ENCODE assay signal across 15 cellular contexts in genomic region chr12:1810201-1810930, GRCh38. TPM values are rescaled to one million over a fixed set of nuclear protein-coding genes. Genes with fewer than 3 reads are reported as not detected.
DNase-seq lines count a peak whose midpoint lies in the region; ATAC-seq and TF ChIP-seq lines count a peak whose summit lies in the region.
"Had no signal": no experiment of that assay in that cellular context is flagged by ENCODE, and none has a peak within 500 bp of the region (broad histone marks: within the 10 kb centered on the region; RNA-seq: fewer than 3 reads in every experiment).

No MANE protein-coding gene starts in this region.

- H3K4me3 ChIP-seq in GM23338 = no peak overlapping the region

- no peaks in the 10 kb centered on the region for H3K36me3 ChIP-seq in GM23338 (ENCODE audit: insufficient read depth)

- H3F3A ChIP-seq in GM23338 (replicated peaks; ENCODE audit: low read depth) = no peaks in the 10 kb centered on the region

- no peak overlapping the region for H3K27ac ChIP-seq in GM23338 (ENCODE audit: low read depth)
- H3K27ac ChIP-seq: RWPE1 had no signal

- no peaks in the 10 kb centered on the region for H3K9me2 ChIP-seq in GM23338 (ENCODE audit: insufficient read depth)

- peak overlapping the region; percentile 13 for H3K4me3 Mint-ChIP-seq in dendritic cell treated with granulocyte-macrophage colony-stimulating factor and Interleukin-4, amounts not matched to agents 40 ng/mL and 50 ng/mL, for 4 days
- H3K4me3 Mint-ChIP-seq in stimulated activated effector memory CD8-positive, alpha-beta T cell treated with anti-CD3 and anti-CD28 coated beads, Interleukin-12 subunit alpha, Interleukin-12 subunit beta, amount 100 ng/mL, for 72 hours = peak overlapping the region; percentile 76
- no peak overlapping the region for H3K4me3 Mint-ChIP-seq in GM23338
- H3K4me3 Mint-ChIP-seq: activated B cell treated with CpG ODN at 0.5 μM for 24 hours had no signal

- no peaks in the 10 kb centered on the region for H4K20me1 ChIP-seq in GM23338 (replicated peaks; ENCODE audit: insufficient read depth)

- intact Hi-C loops in Right ventricle myocardium superior (cut with DNase I) (no loop called here), Right ventricle myocardium inferior (cut with DNase I) (no loop called here)
- intact Hi-C loops in dendritic cell treated with granulocyte-macrophage colony-stimulating factor and Interleukin-4, amounts not matched to agents 40 ng/mL and 50 ng/mL, for 4 days (cut with micrococcal nuclease) = loop anchor here (5.0 kb wide), 1 partner anchor 107 kb away; the partner anchor contains the start of gene CACNA2D4

- TF ChIP-seq CTCF in GM23338 (conservative IDR thresholded peaks at IDR 0.05; ENCODE audit: low read depth in 2 of 2) = no peak

- peak; percentile 30 for DNase-seq in Right ventricle myocardium superior
- DNase-seq in Right ventricle myocardium inferior (ENCODE audit: missing footprints) = no peak
- peak; percentile 63 for DNase-seq in T1000 (lab: John Stamatoyannopoulos, UW)
- DNase-seq in stimulated activated effector memory CD8-positive, alpha-beta T cell treated with anti-CD3 and anti-CD28 coated beads, Interleukin-12 subunit alpha, Interleukin-12 subunit beta, amount 100 ng/mL, for 72 hours (ENCODE audit: low spot score in 2 of 2) = no peak
- DNase-seq in GM23338 (ENCODE audit: low spot score) = no peak
- no peak for DNase-seq in nucleus accumbens (lab: John Stamatoyannopoulos, UW)
- DNase-seq in D341Med (ENCODE audit: low spot score) = no peak
- DNase-seq: activated B cell treated with CpG ODN at 0.5 μM for 24 hours; NCI-H345; stimulated activated CD4-positive, alpha-beta T cell treated with anti-CD3 and anti-CD28 coated beads, Interleukin-1b, Interleukin-23, amount 100 ng/mL, for 48 hours had no signal

- no peak overlapping the region for H3K4me2 ChIP-seq in GM23338

- H3K36me3 Mint-ChIP-seq in dendritic cell treated with granulocyte-macrophage colony-stimulating factor and Interleukin-4, amounts not matched to agents 40 ng/mL and 50 ng/mL, for 4 days (ENCODE audit: low read depth) = no peaks in the 10 kb centered on the region
- H3K36me3 Mint-ChIP-seq in stimulated activated effector memory CD8-positive, alpha-beta T cell treated with anti-CD3 and anti-CD28 coated beads, Interleukin-12 subunit alpha, Interleukin-12 subunit beta, amount 100 ng/mL, for 72 hours = peaks cover 5% of the 10 kb centered on the region
- H3K36me3 Mint-ChIP-seq in GM23338 (ENCODE audit: low read depth) = no peaks in the 10 kb centered on the region

- no peaks in the 10 kb centered on the region for H3K9me3 Mint-ChIP-seq in dendritic cell treated with granulocyte-macrophage colony-stimulating factor and Interleukin-4, amounts not matched to agents 40 ng/mL and 50 ng/mL, for 4 days
- H3K9me3 Mint-ChIP-seq in stimulated activated effector memory CD8-positive, alpha-beta T cell treated with anti-CD3 and anti-CD28 coated beads, Interleukin-12 subunit alpha, Interleukin-12 subunit beta, amount 100 ng/mL, for 72 hours = no peaks in the 10 kb centered on the region
- H3K9me3 Mint-ChIP-seq in GM23338 = no peaks in the 10 kb centered on the region
- H3K9me3 Mint-ChIP-seq: activated B cell treated with CpG ODN at 0.5 μM for 24 hours had no signal

- no peaks in the 10 kb centered on the region for H3K27me3 ChIP-seq in GM23338 (ENCODE audit: insufficient read depth)

- H3K27ac Mint-ChIP-seq in dendritic cell treated with granulocyte-macrophage colony-stimulating factor and Interleukin-4, amounts not matched to agents 40 ng/mL and 50 ng/mL, for 4 days = peak overlapping the region; percentile 95
- H3K27ac Mint-ChIP-seq in stimulated activated effector memory CD8-positive, alpha-beta T cell treated with anti-CD3 and anti-CD28 coated beads, Interleukin-12 subunit alpha, Interleukin-12 subunit beta, amount 100 ng/mL, for 72 hours = peak overlapping the region; percentile 89
- no peak overlapping the region for H3K27ac Mint-ChIP-seq in GM23338
- H3K27ac Mint-ChIP-seq: activated B cell treated with CpG ODN at 0.5 μM for 24 hours had no signal

- H3K79me2 ChIP-seq in GM23338 (replicated peaks; ENCODE audit: insufficient read depth) = no peaks in the 10 kb centered on the region

- no peaks in the 10 kb centered on the region for H3K4me1 ChIP-seq in GM23338 (ENCODE audit: insufficient read depth)

- H3K27me3 Mint-ChIP-seq in dendritic cell treated with granulocyte-macrophage colony-stimulating factor and Interleukin-4, amounts not matched to agents 40 ng/mL and 50 ng/mL, for 4 days = no peaks in the 10 kb centered on the region
- peaks cover 6% of the 10 kb centered on the region for H3K27me3 Mint-ChIP-seq in GM23338 (ENCODE audit: insufficient read depth, low read depth, poor library complexity)

- H3K4me1 Mint-ChIP-seq in dendritic cell treated with granulocyte-macrophage colony-stimulating factor and Interleukin-4, amounts not matched to agents 40 ng/mL and 50 ng/mL, for 4 days (ENCODE audit: low read depth) = peaks cover 86% of the 10 kb centered on the region
- H3K4me1 Mint-ChIP-seq in stimulated activated effector memory CD8-positive, alpha-beta T cell treated with anti-CD3 and anti-CD28 coated beads, Interleukin-12 subunit alpha, Interleukin-12 subunit beta, amount 100 ng/mL, for 72 hours = peaks cover 34% of the 10 kb centered on the region
- no peaks in the 10 kb centered on the region; the same call in 2 of the 3 replicates for H3K4me1 Mint-ChIP-seq in GM23338

- no peak for ATAC-seq in Right ventricle myocardium superior (ENCODE audit: poor library complexity)
- no peak for ATAC-seq in Right ventricle myocardium inferior
- no peak for ATAC-seq in stimulated activated effector memory CD8-positive, alpha-beta T cell treated with anti-CD3 and anti-CD28 coated beads, Interleukin-12 subunit alpha, Interleukin-12 subunit beta, amount 100 ng/mL, for 72 hours
- ATAC-seq in GM23338 = no peak

- no peak overlapping the region for H2AFZ ChIP-seq in GM23338

TF ChIP-seq in GM23338, 12 proteins besides CTCF, POLR2A, EP300 and RAD21 (continues in another document):
- TF ChIP-seq STAT1 (IDR thresholded peaks at IDR 0.05; ENCODE audit: unreplicated experiment) (no peak), ETS1 (IDR thresholded peaks at IDR 0.05) (no peak), JUNB (IDR thresholded peaks at IDR 0.05; ENCODE audit: unreplicated experiment) (no peak), CREB1 (CRISPR knock-in tag; IDR thresholded peaks at IDR 0.05; ENCODE audit: low read depth) (no peak), ZNF331 (CRISPR knock-in tag; IDR thresholded peaks at IDR 0.05; ENCODE audit: low read depth) (no peak), EZH2phosphoT487 (IDR thresholded peaks at IDR 0.05; ENCODE audit: unreplicated experiment) (no peak), REST (IDR thresholded peaks at IDR 0.05; ENCODE audit: unreplicated experiment) (no peak)

RNA-seq across cellular contexts. Expression of gene LRTM2, which starts 10.0 kb away (rescaled TPM):
- total RNA-seq in Right ventricle myocardium superior (not detected), Right ventricle myocardium inferior (not detected)
- total RNA-seq in GM23338 (2014; rRNA removed; shearing (Covaris generic)) = 0.12 TPM in 1 of 2 replicates, not detected in the other
- polyA plus RNA-seq in GM23338 (2016; fragmentation: Nextera tagmentation; extraction: Ambion mirVana) = 0.08 TPM in 1 of 2 replicates, not detected in the other
- total RNA-seq: activated B cell treated with CpG ODN at 0.5 μM for 24 hours, lung microvascular endothelial cell, posterior vena cava had no signal
- polyA plus RNA-seq: adipose tissue had no signal

Comparison
In these comparisons a context has a peak if more than half of its experiments do, and no peak if none do; other contexts are left out.
1. DNase-seq: peak in Right ventricle myocardium superior (single experiment) and T1000 (single experiment); none in Right ventricle myocardium inferior (single experiment), stimulated activated effector memory CD8-positive, alpha-beta T cell treated with anti-CD3 and anti-CD28 coated beads, Interleukin-12 subunit alpha, Interleukin-12 subunit beta, amount 100 ng/mL, for 72 hours (0 of 2), GM23338 (single experiment), nucleus accumbens (0 of 56) and D341Med (single experiment).